In the genomic region with DNA sequence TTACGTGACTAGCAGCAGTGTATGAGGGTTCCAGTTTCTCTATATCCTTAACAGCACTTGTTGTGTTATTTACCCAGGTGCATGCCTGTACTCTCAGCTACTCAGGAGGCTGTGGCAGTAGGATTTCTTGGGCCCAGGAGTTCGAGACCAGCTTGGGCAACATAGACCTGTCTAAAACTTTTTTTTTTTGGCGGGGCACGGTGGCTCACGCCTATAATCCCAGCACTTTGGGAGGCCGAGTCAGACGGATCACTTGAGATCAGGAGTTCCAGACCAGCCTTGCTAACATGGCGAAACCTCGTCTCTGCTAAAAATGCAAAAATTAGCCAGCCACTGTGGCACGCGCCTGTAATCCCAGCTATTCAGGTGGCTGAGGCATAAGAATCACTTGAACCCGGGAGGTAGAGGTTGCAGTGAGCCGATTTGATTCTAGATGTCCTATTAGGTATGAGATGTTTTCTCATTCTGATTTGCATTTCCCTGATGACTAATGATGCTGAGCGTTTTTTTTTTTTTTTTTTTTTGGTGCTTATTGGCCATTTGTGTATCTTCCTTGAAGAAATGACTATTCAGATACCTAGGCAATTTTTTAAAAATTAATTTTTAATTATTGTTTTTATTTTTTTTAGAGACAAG, we compare ENCODE assay signal across 18 cellular contexts. TPM values are rescaled to one million over a fixed set of nuclear protein-coding genes. Genes with fewer than 3 reads are reported as not detected.
DNase-seq lines count a peak whose midpoint lies in the region; ATAC-seq and TF ChIP-seq lines count a peak whose summit lies in the region.
"Had no signal": no experiment of that assay in that cellular context is flagged by ENCODE, and none has a peak within 500 bp of the region (broad histone marks: within the 10 kb centered on the region; RNA-seq: fewer than 3 reads in every experiment).

No MANE protein-coding gene starts in this region.

- H3K4me1 ChIP-seq in HEK293 (ENCODE audit: control insufficient read depth, insufficient read depth, low read length), result no peaks in the 10 kb centered on the region
- H3K4me1 ChIP-seq in spleen, result peaks cover 9 to 98% (median 60%) of the 10 kb centered on the region in 6 donors
- H3K4me1 ChIP-seq: SJSA1 had no signal

- no peaks in the 10 kb centered on the region for H3K27me3 Mint-ChIP-seq in activated T-cell treated with anti-CD3 and anti-CD28 coated beads, Interleukin-2, amount 50 U/mL, for 4 hours (ENCODE audit: low read depth)
- H3K27me3 Mint-ChIP-seq in activated T-helper 17 cell treated with anti-CD3 and anti-CD28 coated beads, Interleukin-2, amount 50 U/mL, for 72 hours, result no peaks in the 10 kb centered on the region
- H3K27me3 Mint-ChIP-seq: central memory CD8-positive, alpha-beta T cell had no signal

- peaks cover 60% of the 10 kb centered on the region for H3K4me1 Mint-ChIP-seq in activated T-cell treated with anti-CD3 and anti-CD28 coated beads, Interleukin-2, amount 50 U/mL, for 4 hours (ENCODE audit: low read depth)
- H3K4me1 Mint-ChIP-seq in activated T-helper 17 cell treated with anti-CD3 and anti-CD28 coated beads, Interleukin-2, amount 50 U/mL, for 72 hours, result peaks cover 35% of the 10 kb centered on the region

- no peaks in the 10 kb centered on the region for H3K9me3 ChIP-seq in HEK293 (ENCODE audit: control insufficient read depth, insufficient read depth, low read depth, low read length)
- H3K9me3 ChIP-seq in spleen, result no peaks in the 10 kb centered on the region
- H3K9me3 ChIP-seq: right atrium auricular region, SJSA1 had no signal

- H3K9me3 Mint-ChIP-seq in activated T-cell treated with anti-CD3 and anti-CD28 coated beads, Interleukin-2, amount 50 U/mL, for 4 hours, result no peaks in the 10 kb centered on the region
- H3K9me3 Mint-ChIP-seq in activated T-helper 17 cell treated with anti-CD3 and anti-CD28 coated beads, Interleukin-2, amount 50 U/mL, for 72 hours, result no peaks in the 10 kb centered on the region
- H3K9me3 Mint-ChIP-seq: central memory CD8-positive, alpha-beta T cell had no signal

- H3K27ac ChIP-seq in HEK293 (ENCODE audit: extremely low read depth, low read depth, low read length) (no peak overlapping the region), spleen (peak overlapping the region in 7 of 8 donors; percentile 31 to 77 (median 58))
- H3K27ac ChIP-seq: right atrium auricular region, SJSA1 had no signal

- no peak overlapping the region for H3K4me3 ChIP-seq in HEK293 (ENCODE audit: low read depth, low read length)
- H3K4me3 ChIP-seq in spleen, result no peak overlapping the region
- H3K4me3 ChIP-seq: right atrium auricular region, SJSA1 had no signal

- CTCF ChIA-PET in HEK293 (lab: Yijun Ruan, JAX), result interaction anchor here (0.7 to 3.2 kb wide), 4 partner anchors 41 to 191 kb away, joined by 3 to 15 read pairs (median 4); no protein-coding TSS in a partner anchor

- intact Hi-C loops in spleen (cut with DNase I; ENCODE audit: low total_unique reads), result no loop called here

- no peak for DNase-seq in activated T-cell treated with anti-CD3 and anti-CD28 coated beads, Interleukin-2, amount 50 U/mL, for 4 hours
- DNase-seq in activated T-cell treated with anti-CD3 and anti-CD28 coated beads for 4 hours, result no peak
- no peak for DNase-seq in spleen
- no peak for DNase-seq in retina
- no peak for DNase-seq in occipital lobe (lab: John Stamatoyannopoulos, UW)
- no peak for DNase-seq in NCI-H510A (lab: John Stamatoyannopoulos, UW)
- DNase-seq: amniotic stem cell; effector memory CD4-positive, alpha-beta T cell; hippocampal formation; NCI-H1048; NCI-H2081 treated with DMSO at 0.1 percent for 48 hours; NCI-H526 treated with DMSO at 0.1 percent for 48 hours; PC-3 had no signal

- 84 to 90% (median 87%) methylated on average over 14 of the region's 14 CpGs for WGBS in spleen, 5 donors

- peak overlapping the region; percentile 99 for H3K27ac Mint-ChIP-seq in activated T-helper 17 cell treated with anti-CD3 and anti-CD28 coated beads, Interleukin-2, amount 50 U/mL, for 72 hours

- no peak for TF ChIP-seq POLR2A in spleen (IDR thresholded peaks at IDR 0.05)

- H3K27me3 ChIP-seq in spleen (replicated peaks in 1 of 7), result no peaks in the 10 kb centered on the region
- H3K27me3 ChIP-seq: right atrium auricular region, SJSA1 had no signal

- no peak for TF ChIP-seq CTCF in HEK293 (tag by site-specific recombination; IDR thresholded peaks at IDR 0.05)
- no peak for TF ChIP-seq CTCF in spleen (IDR thresholded peaks at IDR 0.05 in 8 of 11, conservative IDR thresholded peaks at IDR 0.05 in 3 of 11)

- peak; percentile 15 to 45 for ATAC-seq in activated T-cell treated with anti-CD3 and anti-CD28 coated beads, Interleukin-2, amount 50 U/mL, for 4 hours
- ATAC-seq in activated T-helper 17 cell treated with anti-CD3 and anti-CD28 coated beads, Interleukin-2, amount 50 U/mL, for 72 hours (replicated peaks), result peak; percentile 57
- ATAC-seq: PC-3 had no signal

- no peak overlapping the region for H3K4me3 Mint-ChIP-seq in activated T-cell treated with anti-CD3 and anti-CD28 coated beads, Interleukin-2, amount 50 U/mL, for 4 hours
- peak overlapping the region; percentile 77 for H3K4me3 Mint-ChIP-seq in activated T-helper 17 cell treated with anti-CD3 and anti-CD28 coated beads, Interleukin-2, amount 50 U/mL, for 72 hours
- H3K4me3 Mint-ChIP-seq: central memory CD8-positive, alpha-beta T cell had no signal

- POLR2A ChIA-PET in HEK293 (lab: Yijun Ruan, JAX), result interaction anchor here (2.5 kb wide), 1 partner anchor 14 kb away, joined by 17 read pairs; a partner anchor contains a TSS

- H3K36me3 ChIP-seq in HEK293 (ENCODE audit: control insufficient read depth in 2 of 2, insufficient read depth in 1 of 2, low read length in 2 of 2), result peaks cover 65 to 83% of the 10 kb centered on the region in 2 experiments
- H3K36me3 ChIP-seq in spleen, result peaks cover 0 to 90% (median 51%) of the 10 kb centered on the region in 6 donors

- H3K36me3 Mint-ChIP-seq in activated T-cell treated with anti-CD3 and anti-CD28 coated beads, Interleukin-2, amount 50 U/mL, for 4 hours (ENCODE audit: insufficient read depth), result peaks cover 42% of the 10 kb centered on the region
- H3K36me3 Mint-ChIP-seq in activated T-helper 17 cell treated with anti-CD3 and anti-CD28 coated beads, Interleukin-2, amount 50 U/mL, for 72 hours (ENCODE audit: low read depth), result peaks cover 83% of the 10 kb centered on the region

TF ChIP-seq in HEK293, 187 proteins besides CTCF, POLR2A, EP300 and RAD21:
- TF ChIP-seq ZNF600 (tag by site-specific recombination; IDR thresholded peaks at IDR 0.05) (0 out of 2 replicates have a peak, but pooled peaks have one; percentile 11), ZNF426 (tag by site-specific recombination; IDR thresholded peaks at IDR 0.05) (no peak)

RNA-seq across cellular contexts. Expression of a gene that starts 13.4 kb away (rescaled TPM):
- total RNA-seq in activated T-cell treated with anti-CD3 and anti-CD28 coated beads, Interleukin-2, amount 50 U/mL, for 4 hours, result 100 to 1,000 TPM; 100 to 108 (median 103) TPM
- 100 to 1,000 TPM; 110 to 244 TPM for total RNA-seq in activated T-helper 17 cell treated with anti-CD3 and anti-CD28 coated beads, Interleukin-2, amount 50 U/mL, for 72 hours
- total RNA-seq in spleen (100 to 1,000 TPM in 1 of 7 donors, 10 to 100 TPM in 6; 67.0 to 105 (median 78.5) TPM), occipital lobe (43.8 TPM)
- polyA plus RNA-seq in spleen, result 10 to 100 TPM; 20.2 to 38.9 (median 35.0) TPM

RNA-seq across cellular contexts. Expression of a gene that starts 23.5 kb away (rescaled TPM):
- total RNA-seq in activated T-cell treated with anti-CD3 and anti-CD28 coated beads, Interleukin-2, amount 50 U/mL, for 4 hours, result 1 to 10 TPM; 5.7 to 6.7 (median 6.1) TPM
- 1 to 10 TPM; 9.4 to 9.9 TPM for total RNA-seq in activated T-helper 17 cell treated with anti-CD3 and anti-CD28 coated beads, Interleukin-2, amount 50 U/mL, for 72 hours
- total RNA-seq in spleen, result 10 to 100 TPM in 2 of 7 donors, 1 to 10 TPM in 5; 5.1 to 12.7 (median 9.5) TPM
- polyA plus RNA-seq in spleen, result 1 to 10 TPM; 2.9 to 5.9 (median 3.3) TPM
- 17.0 TPM for total RNA-seq in occipital lobe

RNA-seq across cellular contexts. Expression of a gene that starts 31.9 kb away (rescaled TPM):
- 10 to 100 TPM; 63.3 to 68.5 (median 64.1) TPM for total RNA-seq in activated T-cell treated with anti-CD3 and anti-CD28 coated beads, Interleukin-2, amount 50 U/mL, for 4 hours
- 100 to 1,000 TPM in 1 of 2 donors, 10 to 100 TPM in 1; 80.5 to 114 TPM for total RNA-seq in activated T-helper 17 cell treated with anti-CD3 and anti-CD28 coated beads, Interleukin-2, amount 50 U/mL, for 72 hours
- total RNA-seq in spleen, result 100 to 1,000 TPM; 101 to 154 (median 127) TPM
- 10 to 100 TPM; 52.6 to 85.0 (median 73.3) TPM for polyA plus RNA-seq in spleen
- total RNA-seq in occipital lobe, result 89.2 TPM

RNA-seq across cellular contexts. Expression of a gene that starts 53.3 kb away (rescaled TPM):
- total RNA-seq in activated T-cell treated with anti-CD3 and anti-CD28 coated beads, Interleukin-2, amount 50 U/mL, for 4 hours, result 10 to 100 TPM; 12.6 to 16.0 (median 13.7) TPM
- 10 to 100 TPM; 12.2 to 21.8 TPM for total RNA-seq in activated T-helper 17 cell treated with anti-CD3 and anti-CD28 coated beads, Interleukin-2, amount 50 U/mL, for 72 hours
- total RNA-seq in spleen (10 to 100 TPM in 4 of 7 donors, 1 to 10 TPM in 3; 5.5 to 15.8 (median 10.2) TPM), occipital lobe (0.78 TPM)
- polyA plus RNA-seq in spleen, result 1 to 10 TPM; 3.3 to 6.4 (median 5.2) TPM
